16 cellular contexts compared by ENCODE assay signal in genomic region chr10:92755725-92756124, GRCh38.
DNase-seq lines count a peak whose midpoint lies in the region; ATAC-seq, FAIRE-seq and TF ChIP-seq lines count a peak whose summit lies in the region.
"Had no signal": no experiment of that assay in that cellular context is flagged by ENCODE, and none has a peak within 500 bp of the region (broad histone marks: within the 10 kb centered on the region; RNA-seq: fewer than 3 reads in every experiment).

No MANE protein-coding gene starts in this region.

- no peak overlapping the region for H3K4me3 ChIP-seq in heart left ventricle
- H3K4me3 ChIP-seq in SK-N-MC = no peak overlapping the region
- H3K4me3 ChIP-seq in subcutaneous abdominal adipose tissue (ENCODE audit: low read depth in 1 of 5, low read length in 5 of 5) = no peak overlapping the region
- H3K4me3 ChIP-seq in psoas muscle = no peak overlapping the region
- H3K4me3 ChIP-seq: body of pancreas had no signal

- H3K36me3 ChIP-seq in heart left ventricle (no peaks in the 10 kb centered on the region), SK-N-MC (ENCODE audit: insufficient read depth, low read length) (no peaks in the 10 kb centered on the region), subcutaneous abdominal adipose tissue (ENCODE audit: control insufficient read depth in 5 of 5, insufficient read depth in 5 of 5, low read length in 5 of 5) (no peaks in the 10 kb centered on the region), psoas muscle (ENCODE audit: insufficient read depth in 1 of 2, low read depth in 1 of 2) (no peaks in the 10 kb centered on the region)

- H3K27me3 ChIP-seq in heart left ventricle (no peaks in the 10 kb centered on the region), subcutaneous abdominal adipose tissue (ENCODE audit: control insufficient read depth in 5 of 5, insufficient read depth in 4 of 5, low read length in 5 of 5) (no peaks in the 10 kb centered on the region), psoas muscle (ENCODE audit: insufficient read depth in 3 of 3, low read length in 2 of 3) (no peaks in the 10 kb centered on the region)
- H3K27me3 ChIP-seq: body of pancreas had no signal

- no peaks in the 10 kb centered on the region for H3K9me3 ChIP-seq in heart left ventricle
- no peaks in the 10 kb centered on the region for H3K9me3 ChIP-seq in SK-N-MC (ENCODE audit: low read depth, low read length)
- no peaks in the 10 kb centered on the region for H3K9me3 ChIP-seq in subcutaneous abdominal adipose tissue (ENCODE audit: control insufficient read depth in 5 of 5, low read length in 5 of 5)
- H3K9me3 ChIP-seq in psoas muscle = no peaks in the 10 kb centered on the region
- H3K9me3 ChIP-seq: body of pancreas, SK-N-SH had no signal

- no peak for FAIRE-seq in RCC 7860 (lab: Jason Lieb, UNC)
- FAIRE-seq: A204.1, urothelium cell line had no signal

- H3K4me1 ChIP-seq in heart left ventricle = peaks cover 0 to 58% (median 19%) of the 10 kb centered on the region in 12 donors
- peaks cover 0 to 40% (median 35%) of the 10 kb centered on the region in 5 donors for H3K4me1 ChIP-seq in subcutaneous abdominal adipose tissue (ENCODE audit: control insufficient read depth in 5 of 5, insufficient read depth in 5 of 5, low read length in 5 of 5)
- H3K4me1 ChIP-seq in psoas muscle = peaks cover 17% of the 10 kb centered on the region
- H3K4me1 ChIP-seq: body of pancreas had no signal

- 68 to 80% (median 69%) methylated on average over 2 of the region's 2 CpGs for WGBS in heart left ventricle, 4 donors
- 76 to 78% (median 76%) methylated on average over 2 of the region's 2 CpGs for WGBS in psoas muscle, 3 donors

- peak overlapping the region in 9 of 12 donors; percentile 14 to 83 (median 58) for H3K27ac ChIP-seq in heart left ventricle
- H3K27ac ChIP-seq in SK-N-MC = 0 out of 2 replicates have a peak overlapping the region, but pooled peaks have one; percentile 42
- peak overlapping the region; percentile 33 for H3K27ac ChIP-seq in subcutaneous abdominal adipose tissue (ENCODE audit: low read depth, low read length)
- H3K27ac ChIP-seq in psoas muscle = no peak overlapping the region
- H3K27ac ChIP-seq: body of pancreas had no signal

- intact Hi-C loops in heart left ventricle (cut with DNase I) (loop anchor here in 7 of 10 donors (2.0 to 10.0 kb wide), 6 partner anchors 53 to 65 kb away; no protein-coding TSS in a partner anchor), Right ventricle myocardium superior (cut with DNase I) (no loop called here), psoas muscle (cut with DNase I) (no loop called here)

- no peak for DNase-seq in heart left ventricle
- no peak for DNase-seq in Right ventricle myocardium superior
- no peak for DNase-seq in SK-N-MC (ENCODE audit: low read depth, low spot score)
- DNase-seq in iris pigment epithelial cell (ENCODE audit: low read depth) = peak; percentile 37
- no peak for DNase-seq in psoas muscle
- DNase-seq in RCC 7860 (ENCODE audit: low spot score) = no peak
- no peak for DNase-seq in HPDE6-E6E7 (ENCODE audit: extremely low spot score)
- DNase-seq: activated CD4-positive, alpha-beta T cell treated with anti-CD3 and anti-CD28 coated beads, Interleukin-2, amount 50 U/mL, for 1 hour; activated T-cell treated with anti-CD3 and anti-CD28 coated beads, Interleukin-2, amount 50 U/mL, for 24 hours; body of pancreas; NCI-H1694; posterior cingulate gyrus; SK-N-SH had no signal

- no peak for TF ChIP-seq CTCF in heart left ventricle (IDR thresholded peaks at IDR 0.05)
- no peak for TF ChIP-seq CTCF in psoas muscle (IDR thresholded peaks at IDR 0.05)

- no peak for TF ChIP-seq POLR2A in heart left ventricle (IDR thresholded peaks at IDR 0.05)

- H3K9ac ChIP-seq in SK-N-MC (ENCODE audit: insufficient read length) (no peak overlapping the region), subcutaneous abdominal adipose tissue (ENCODE audit: low read length in 5 of 5) (no peak overlapping the region)
- H3K9ac ChIP-seq: SK-N-SH had no signal

- ATAC-seq in heart left ventricle (no peak), Right ventricle myocardium superior (ENCODE audit: poor library complexity) (no peak), psoas muscle (no peak)
- ATAC-seq: body of pancreas had no signal

Comparison
In these comparisons a context has a peak if more than half of its experiments do, and no peak if none do; other contexts are left out.
1. intact Hi-C loops: an anchor here in heart left ventricle (2.0 to 10.0 kb wide); none called in Right ventricle myocardium superior and psoas muscle.